ENCODE assay signal across 10 cellular contexts in genomic region chr9:88990721-88991065, GRCh38. TPM values are rescaled to one million over a fixed set of nuclear protein-coding genes. Genes with fewer than 3 reads are reported as not detected.
DNase-seq lines count a peak whose midpoint lies in the region; ATAC-seq, FAIRE-seq and TF ChIP-seq lines count a peak whose summit lies in the region.
"Had no signal": no experiment of that assay in that cellular context is flagged by ENCODE, and none has a peak within 500 bp of the region (broad histone marks: within the 10 kb centered on the region; RNA-seq: fewer than 3 reads in every experiment).

No MANE protein-coding gene starts in this region.

- H3K4me3 Mint-ChIP-seq in WTC11: peak overlapping the region; percentile 84

- H3K4me1 Mint-ChIP-seq in WTC11: peaks cover 34% of the 10 kb centered on the region

- POLR2A ChIA-PET in WTC11 (lab: Charles Lee): interaction anchor here (1.0 kb wide), 1 partner anchor 328 kb away, joined by 3 read pairs; the partner anchor contains the start of gene SECISBP2

- H3K27ac Mint-ChIP-seq in WTC11: 0 out of 2 replicates have a peak overlapping the region, but pooled peaks have one; percentile 36

- H3K36me3 ChIP-seq in ES-I3 (ENCODE audit: insufficient read depth, low read length) (no peaks in the 10 kb centered on the region), left ventricle myocardium inferior (no peaks in the 10 kb centered on the region), rectal smooth muscle tissue (ENCODE audit: control insufficient read depth, insufficient read depth, low read length) (no peaks in the 10 kb centered on the region)

- H3K4me1 ChIP-seq in ES-I3 (ENCODE audit: insufficient read depth, low read length) (peaks cover 15% of the 10 kb centered on the region), left ventricle myocardium inferior (peaks cover 49% of the 10 kb centered on the region), rectal smooth muscle tissue (ENCODE audit: control insufficient read depth, insufficient read depth, low read length) (peaks cover 27% of the 10 kb centered on the region)

- CTCF ChIA-PET in WTC11 (lab: Charles Lee): interaction anchor here (0.9 to 2.6 kb wide), 6 partner anchors 10 to 400 kb away, joined by 3 to 13 read pairs (median 3); no protein-coding TSS in a partner anchor

- no peaks in the 10 kb centered on the region for H3K9me3 ChIP-seq in ES-I3 (ENCODE audit: control insufficient read depth, insufficient read depth, low read length)
- H3K9me3 ChIP-seq in left ventricle myocardium inferior (replicated peaks): no peaks in the 10 kb centered on the region

- DNase-seq in WTC11 (ENCODE audit: low spot score): peak; percentile 72
- DNase-seq in left ventricle myocardium inferior: no peak
- DNase-seq in cerebellar cortex (ENCODE audit: low spot score): no peak
- DNase-seq in frontal cortex (ENCODE audit: low spot score in 2 of 2): no peak
- DNase-seq: activated CD4-positive, CD25-positive, alpha-beta regulatory T cell; NCI-H187 treated with DMSO at 0.1 percent for 48 hours had no signal

- 0 out of 2 replicates have a peak, but pooled peaks cover 2% of the 10 kb centered on the region for H3K36me3 Mint-ChIP-seq in WTC11

- H3K27me3 Mint-ChIP-seq in WTC11 (ENCODE audit: low read depth): peaks cover 18% of the 10 kb centered on the region

- H3K9me3 Mint-ChIP-seq in WTC11: peaks cover 7% of the 10 kb centered on the region

- peaks cover 27% of the 10 kb centered on the region for H3K27me3 ChIP-seq in left ventricle myocardium inferior (ENCODE audit: low read depth)
- peaks cover 4% of the 10 kb centered on the region for H3K27me3 ChIP-seq in rectal smooth muscle tissue (ENCODE audit: control insufficient read depth, insufficient read depth, low read length)

- H3K9ac ChIP-seq in ES-I3 (ENCODE audit: low read depth, low read length) (peak overlapping the region; percentile 87), rectal smooth muscle tissue (ENCODE audit: low read length) (no peak overlapping the region)

- H3K27ac ChIP-seq in left ventricle myocardium inferior (replicated peaks) (peak overlapping the region; percentile 84), rectal smooth muscle tissue (ENCODE audit: low read depth, low read length) (peak overlapping the region; percentile 65)

- no peak for FAIRE-seq in frontal cortex (lab: Jason Lieb, UNC)

- intact Hi-C loops in left ventricle myocardium inferior (cut with micrococcal nuclease): loop anchor here (10.0 kb wide), 1 partner anchor 206 kb away; no protein-coding TSS in a partner anchor

- ATAC-seq in WTC11: peak; percentile 80
- ATAC-seq in GM21529 (IDR thresholded peaks at IDR 0.05; ENCODE audit: unreplicated experiment): no peak
- ATAC-seq in HG02610 (IDR thresholded peaks at IDR 0.05; ENCODE audit: unreplicated experiment): no peak

- no peak for TF ChIP-seq CTCF in WTC11 (IDR thresholded peaks at IDR 0.05)
- TF ChIP-seq CTCF in left ventricle myocardium inferior (IDR thresholded peaks at IDR 0.05; ENCODE audit: borderline replicate concordance): no peak

- H3K4me3 ChIP-seq in left ventricle myocardium inferior (peak overlapping the region; percentile 86), rectal smooth muscle tissue (ENCODE audit: low read length) (peak overlapping the region; percentile 51)

TF ChIP-seq in WTC11, 78 proteins besides CTCF, POLR2A, EP300 and RAD21:
- peak; percentile 63; the same call in 1 of the 2 replicates for TF ChIP-seq HMGXB4 (CRISPR knock-in tag; IDR thresholded peaks at IDR 0.05)
- TF ChIP-seq ETV6 (CRISPR knock-in tag; IDR thresholded peaks at IDR 0.05): peak; percentile 46; the same call in 1 of the 2 replicates
- TF ChIP-seq FOXP4 (CRISPR knock-in tag; IDR thresholded peaks at IDR 0.05): peak; percentile 24; the same call in 1 of the 2 replicates
- no peak for TF ChIP-seq ZNF425 (CRISPR knock-in tag; conservative IDR thresholded peaks at IDR 0.05)

RNA-seq across cellular contexts. Expression of gene S1PR3, which starts 0.6 kb away (rescaled TPM):
- total RNA-seq in WTC11 (2021): 5.9 to 7.1 TPM (median 6.3 TPM) in 3 replicates
- total RNA-seq in left ventricle myocardium inferior: 26.8 TPM
- 3.7 TPM for total RNA-seq in frontal cortex
